In genomic region chr7:22350466-22351328, GRCh38 we compare ENCODE assay signal across 8 cellular contexts. TPM values are rescaled to one million over a fixed set of nuclear protein-coding genes. Genes with fewer than 3 reads are reported as not detected.
DNase-seq lines count a peak whose midpoint lies in the region; ATAC-seq and TF ChIP-seq lines count a peak whose summit lies in the region.

No MANE protein-coding gene starts in this region.

- TF ChIP-seq CTCF in choroid plexus epithelial cell (conservative IDR thresholded peaks at IDR 0.05; ENCODE audit: low read depth, low read length) (no peak), thyroid gland (IDR thresholded peaks at IDR 0.05) (no peak)

- 77 to 83% methylated on average over 2 of the region's 2 CpGs for WGBS in thyroid gland, 2 donors

- no peak overlapping the region for H3K27ac ChIP-seq in thyroid gland

- H3K27me3 ChIP-seq in thyroid gland: no peaks in the 10 kb centered on the region

- no peaks in the 10 kb centered on the region for H3K4me1 ChIP-seq in thyroid gland

- intact Hi-C loops in thyroid gland (cut with DNase I): no loop called here

- TF ChIP-seq POLR2A in thyroid gland (IDR thresholded peaks at IDR 0.05): no peak

- DNase-seq in COLO668 (lab: John Stamatoyannopoulos, UW; ENCODE audit: unreplicated experiment): peak; percentile 46
- peak; percentile 42 for DNase-seq in choroid plexus epithelial cell (ENCODE audit: low read depth)
- no peak for DNase-seq in stimulated activated CD4-positive, alpha-beta T cell treated with anti-CD3 and anti-CD28 coated beads, Interleukin-1b, Interleukin-23, amount 100 ng/mL, for 48 hours
- DNase-seq in NCI-H1930 (lab: John Stamatoyannopoulos, UW): no peak
- no peak for DNase-seq in activated T-cell treated with anti-CD3 and anti-CD28 coated beads, Interleukin-2, amount 50 U/mL, for 1 hour
- no peak for DNase-seq in thyroid gland

- H3K9me3 ChIP-seq in thyroid gland: no peaks in the 10 kb centered on the region

- H3K4me3 ChIP-seq in choroid plexus epithelial cell (ENCODE audit: low read depth, low read length): no peak overlapping the region
- H3K4me3 ChIP-seq in thyroid gland (replicated peaks in 1 of 3): no peak overlapping the region

- ATAC-seq in GM19467 (IDR thresholded peaks at IDR 0.05; ENCODE audit: unreplicated experiment): peak; percentile 41
- peak; percentile 37 for ATAC-seq in HG03520 (IDR thresholded peaks at IDR 0.05; ENCODE audit: unreplicated experiment)

- H3K36me3 ChIP-seq in thyroid gland: no peaks in the 10 kb centered on the region

RNA-seq across cellular contexts. Expression of gene RAPGEF5, which starts 6.3 kb away (rescaled TPM):
- 10 to 100 TPM; 26.5 to 76.6 (median 39.3) TPM for total RNA-seq in thyroid gland

Comparison
In these comparisons a context has a peak if more than half of its experiments do, and no peak if none do; other contexts are left out.
1. DNase-seq: peak in COLO668 (single experiment) and choroid plexus epithelial cell (single experiment); none in stimulated activated CD4-positive, alpha-beta T cell treated with anti-CD3 and anti-CD28 coated beads, Interleukin-1b, Interleukin-23, amount 100 ng/mL, for 48 hours (single experiment), NCI-H1930 (0 of 2), activated T-cell treated with anti-CD3 and anti-CD28 coated beads, Interleukin-2, amount 50 U/mL, for 1 hour (single experiment) and thyroid gland (0 of 2).